In the genomic region with DNA sequence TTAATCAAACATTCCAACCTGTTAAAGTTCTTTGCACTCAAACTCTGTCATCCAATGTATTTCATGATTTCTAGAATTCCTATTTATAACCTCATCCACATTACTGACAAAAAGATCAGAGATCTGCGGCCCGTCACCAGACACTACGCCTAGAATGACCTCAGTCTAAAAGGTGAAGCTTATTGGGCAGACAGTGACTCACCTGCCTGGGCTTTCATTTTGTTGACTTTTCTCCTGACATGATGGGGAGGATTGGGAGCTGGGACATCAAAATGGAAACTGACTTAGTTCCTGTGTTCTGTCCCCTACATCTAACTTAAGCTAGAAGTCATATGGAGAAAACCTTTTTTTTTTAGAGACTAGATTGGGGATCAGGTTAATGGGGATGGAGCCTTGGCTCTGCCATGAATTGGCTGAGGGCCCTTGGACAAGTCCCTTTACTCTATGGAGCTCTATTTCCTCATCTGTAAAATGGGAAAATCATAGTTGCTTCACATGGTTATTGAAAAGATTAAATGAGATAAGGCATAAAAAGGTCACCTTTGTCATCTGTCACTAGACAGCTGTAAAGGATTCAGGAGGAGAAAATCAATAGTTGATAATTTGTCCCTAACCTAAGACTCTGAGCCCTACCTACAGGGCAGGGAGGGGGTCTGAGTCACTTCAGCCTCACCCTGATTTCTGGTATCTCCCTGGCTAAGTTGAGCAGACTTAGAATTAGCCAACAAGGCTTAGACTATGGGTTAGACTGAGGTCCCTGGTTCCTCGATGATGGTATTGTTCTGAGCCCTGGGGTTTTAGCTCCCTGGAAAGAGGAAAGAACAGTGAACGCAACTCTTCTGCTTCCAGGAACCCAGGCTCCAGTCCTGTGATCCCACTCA, we compare ENCODE assay signal across 21 cellular contexts.
A peak's percentile ranks its signal among the peaks of the same experiment; 100 is the strongest.
DNase-seq lines count a peak whose midpoint lies in the region; ATAC-seq and TF ChIP-seq lines count a peak whose summit lies in the region.
"Had no signal": no experiment of that assay in that cellular context is flagged by ENCODE, and none has a peak within 500 bp of the region (broad histone marks: within the 10 kb centered on the region; RNA-seq: fewer than 3 reads in every experiment).

No MANE protein-coding gene starts in this region.

- DNase-seq in SIG-M5 treated with dmso at 0.1 percent for 504 hours (lab: John Stamatoyannopoulos, UW; ENCODE audit: unreplicated experiment), result peak; percentile 29
- DNase-seq in SIG-M5 (lab: John Stamatoyannopoulos, UW), result no peak
- no peak for DNase-seq in RWPE2 (ENCODE audit: low spot score)
- DNase-seq in glomerular visceral epithelial cell (ENCODE audit: extremely low spot score), result peak; percentile 51
- no peak for DNase-seq in upper lobe of right lung
- DNase-seq in NCI-H2107 (lab: John Stamatoyannopoulos, UW), result no peak
- DNase-seq: activated CD4-positive, alpha-beta T cell treated with anti-CD3 and anti-CD28 coated beads, Interleukin-2, amount 50 U/mL, for 1 hour; activated naive CD4-positive, alpha-beta T cell treated with anti-CD3 and anti-CD28 coated beads for 36 hours; amniotic stem cell; CD4-positive, alpha-beta T cell; DMS153; H9; KBM-7; left colon; mesenchymal stem cell; NCI-H1694 treated with DMSO at 0.1 percent for 48 hours had no signal

- H3K27ac ChIP-seq in RWPE2 (ENCODE audit: poor library complexity, severe bottlenecking) (peak overlapping the region; percentile 52), upper lobe of right lung (no peak overlapping the region)
- H3K27ac ChIP-seq: 22Rv1 had no signal

- H3K27me3 ChIP-seq in RWPE2 (ENCODE audit: insufficient read depth, poor library complexity, severe bottlenecking) (no peaks in the 10 kb centered on the region), upper lobe of right lung (no peaks in the 10 kb centered on the region)

- peak; percentile 81 for ATAC-seq in RWPE2 (ENCODE audit: low read depth)
- ATAC-seq in upper lobe of right lung, result peak; percentile 17
- no peak for ATAC-seq in HG03442 (IDR thresholded peaks at IDR 0.05; ENCODE audit: unreplicated experiment)
- no peak for ATAC-seq in HG03439 (IDR thresholded peaks at IDR 0.05; ENCODE audit: unreplicated experiment)
- ATAC-seq: left colon, Right ventricle myocardium inferior, WTC11 had no signal

- peaks cover 24% of the 10 kb centered on the region for H3K4me1 ChIP-seq in RWPE2 (ENCODE audit: insufficient read depth, poor library complexity, severe bottlenecking)
- no peaks in the 10 kb centered on the region for H3K4me1 ChIP-seq in upper lobe of right lung

- H3K9me3 ChIP-seq in RWPE2 (ENCODE audit: severe bottlenecking) (no peaks in the 10 kb centered on the region), upper lobe of right lung (no peaks in the 10 kb centered on the region)

- no peak for TF ChIP-seq CTCF in RWPE2 (IDR thresholded peaks at IDR 0.05; ENCODE audit: poor library complexity, severe bottlenecking)
- TF ChIP-seq CTCF in upper lobe of right lung (IDR thresholded peaks at IDR 0.05), result no peak

- H3K36me3 ChIP-seq in RWPE2 (ENCODE audit: low read depth), result no peaks in the 10 kb centered on the region
- H3K36me3 ChIP-seq in upper lobe of right lung, result no peaks in the 10 kb centered on the region

- intact Hi-C loops in upper lobe of right lung (cut with DNase I), result no loop called here

- no peak overlapping the region for H3K4me3 ChIP-seq in RWPE2 (ENCODE audit: severe bottlenecking)
- no peak overlapping the region for H3K4me3 ChIP-seq in upper lobe of right lung

Comparison
In these comparisons a context has a peak if more than half of its experiments do, and no peak if none do; other contexts are left out.
1. DNase-seq: peak in SIG-M5 treated with dmso at 0.1 percent for 504 hours (single experiment) and glomerular visceral epithelial cell (single experiment); none in SIG-M5 (single experiment), RWPE2 (single experiment), upper lobe of right lung (single experiment) and NCI-H2107 (single experiment).
2. ATAC-seq: peak in RWPE2 (single experiment) and upper lobe of right lung (single experiment); none in HG03442 (single experiment) and HG03439 (single experiment).